8 cellular contexts compared by ENCODE assay signal in the genomic region with DNA sequence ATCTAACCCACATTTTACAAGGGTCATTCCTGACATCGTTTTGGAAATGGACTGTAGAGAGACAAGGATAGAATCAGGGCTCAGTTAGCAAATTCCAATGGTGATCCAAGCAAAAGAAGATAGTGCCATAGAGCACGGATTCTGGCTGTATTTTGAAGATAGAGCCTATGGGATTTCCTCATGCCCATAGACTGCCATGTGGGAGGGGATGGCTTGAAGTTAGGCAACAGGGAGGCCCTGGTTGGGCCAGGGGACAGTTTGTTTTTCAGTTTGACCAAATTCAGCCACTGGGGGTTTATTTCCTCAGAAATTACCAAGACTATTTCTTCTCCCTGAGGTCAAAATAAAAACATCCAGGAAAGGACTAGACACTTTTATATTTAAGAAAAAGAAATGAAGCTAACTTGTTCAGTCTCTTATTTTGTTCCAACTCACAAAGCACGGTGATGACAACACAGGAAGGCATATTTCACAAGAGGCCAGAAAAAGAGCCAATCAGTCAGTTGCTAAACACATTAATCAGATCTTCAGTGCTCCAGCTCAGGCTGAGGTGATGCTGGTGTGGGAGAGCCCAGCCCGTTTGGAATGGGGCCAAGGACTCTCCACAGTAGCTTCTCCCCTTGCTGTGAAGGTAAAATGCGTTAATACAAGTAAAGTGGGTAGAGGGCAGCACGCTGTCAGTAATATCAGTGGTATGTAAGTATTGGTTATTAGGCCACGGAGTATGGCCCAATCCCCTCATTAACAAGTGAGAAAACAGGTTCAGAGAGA. TPM values are rescaled to one million over a fixed set of nuclear protein-coding genes. Genes with fewer than 3 reads are reported as not detected.
DNase-seq lines count a peak whose midpoint lies in the region; ATAC-seq, FAIRE-seq and TF ChIP-seq lines count a peak whose summit lies in the region.

No MANE protein-coding gene starts in this region.

- no peaks in the 10 kb centered on the region for H3K9me3 Mint-ChIP-seq in T-cell

- in situ Hi-C loops in brain microvascular endothelial cell (cut with HindIII; ENCODE audit: low pct_ligation_motif_present, low sequenced_read_pairs), result no loop called here

- CTCF ChIA-PET in T-cell (lab: Charles Lee), result no interaction called here

- ATAC-seq in T-cell (replicated peaks in 1 of 4), result no peak

- no peaks in the 10 kb centered on the region for H3K36me3 ChIP-seq in brain microvascular endothelial cell (replicated peaks)
- peaks cover 0 to 3% of the 10 kb centered on the region in 2 donors for H3K36me3 ChIP-seq in muscle layer of duodenum (ENCODE audit: control insufficient read depth in 1 of 2, insufficient read depth in 2 of 2, low read length in 2 of 2)

- no peaks in the 10 kb centered on the region for H3K27me3 Mint-ChIP-seq in T-cell

- H3K9me3 ChIP-seq in muscle layer of duodenum (ENCODE audit: control insufficient read depth in 1 of 2, low read length in 2 of 2), result no peaks in the 10 kb centered on the region

- no peak for DNase-seq in D721Med (ENCODE audit: insufficient read length, low spot score)
- peak; percentile 80 for DNase-seq in NCI-H2227 (lab: John Stamatoyannopoulos, UW; ENCODE audit: unreplicated experiment)
- DNase-seq in brain microvascular endothelial cell, result peak; percentile 74
- no peak for DNase-seq in putamen (ENCODE audit: low spot score)
- DNase-seq in stimulated activated CD4-positive, alpha-beta T cell treated with anti-CD3 and anti-CD28 coated beads, Interleukin-4, amount 100 ng/mL, for 4 hours, result no peak
- DNase-seq in midbrain (lab: John Stamatoyannopoulos, UW), result no peak
- DNase-seq in T-cell, result no peak

- H3K27ac ChIP-seq in brain microvascular endothelial cell (no peak overlapping the region), muscle layer of duodenum (ENCODE audit: low read length) (peak overlapping the region; percentile 44)

- TF ChIP-seq CTCF in D721Med (IDR thresholded peaks at IDR 0.05; ENCODE audit: insufficient read depth, missing control alignments), result peak; percentile 5
- TF ChIP-seq CTCF in brain microvascular endothelial cell (IDR thresholded peaks at IDR 0.05; ENCODE audit: low read depth, low read length, missing control alignments), result no peak

- no peak for FAIRE-seq in D721Med (lab: Jason Lieb, UNC)

- H3K27ac Mint-ChIP-seq in T-cell, result no peak overlapping the region

- H3K4me1 ChIP-seq in muscle layer of duodenum (ENCODE audit: control insufficient read depth in 1 of 2, insufficient read depth in 2 of 2, low read length in 2 of 2), result no peaks in the 10 kb centered on the region

- H3K4me3 Mint-ChIP-seq in T-cell, result no peak overlapping the region

- H3K27me3 ChIP-seq in brain microvascular endothelial cell (replicated peaks), result no peaks in the 10 kb centered on the region
- H3K27me3 ChIP-seq in muscle layer of duodenum (ENCODE audit: low read depth, low read length), result no peaks in the 10 kb centered on the region

- H3K36me3 Mint-ChIP-seq in T-cell, result no peaks in the 10 kb centered on the region

- peaks cover 7 to 8% (median 8%) of the 10 kb centered on the region in 3 donors for H3K4me1 Mint-ChIP-seq in T-cell

- H3K4me3 ChIP-seq in brain microvascular endothelial cell (ENCODE audit: low read depth, low read length) (no peak overlapping the region), muscle layer of duodenum (ENCODE audit: low read depth in 1 of 2, low read length in 2 of 2) (no peak overlapping the region)

- POLR2A ChIA-PET in T-cell (lab: Charles Lee), result interaction anchor here in 1 of 2 donors (0.5 kb wide), 1 partner anchor 17 kb away, joined by 4 read pairs; no protein-coding TSS in a partner anchor

RNA-seq across cellular contexts. Expression of a gene that starts 4.4 kb away (rescaled TPM):
- 10 to 100 TPM; 36.9 to 79.8 (median 38.4) TPM for total RNA-seq in T-cell

RNA-seq across cellular contexts. Expression of a gene that starts 15.3 kb away (rescaled TPM):
- 1 to 10 TPM; 2.8 to 9.1 (median 5.7) TPM for total RNA-seq in T-cell

Comparison
In these comparisons a context has a peak if more than half of its experiments do, and no peak if none do; other contexts are left out.
1. DNase-seq: peak in NCI-H2227 (single experiment) and brain microvascular endothelial cell (single experiment); none in D721Med (single experiment), putamen (single experiment), stimulated activated CD4-positive, alpha-beta T cell treated with anti-CD3 and anti-CD28 coated beads, Interleukin-4, amount 100 ng/mL, for 4 hours (0 of 2), midbrain (single experiment) and T-cell (0 of 34).